ENCODE assay signal across 8 cellular contexts in the genomic region with DNA sequence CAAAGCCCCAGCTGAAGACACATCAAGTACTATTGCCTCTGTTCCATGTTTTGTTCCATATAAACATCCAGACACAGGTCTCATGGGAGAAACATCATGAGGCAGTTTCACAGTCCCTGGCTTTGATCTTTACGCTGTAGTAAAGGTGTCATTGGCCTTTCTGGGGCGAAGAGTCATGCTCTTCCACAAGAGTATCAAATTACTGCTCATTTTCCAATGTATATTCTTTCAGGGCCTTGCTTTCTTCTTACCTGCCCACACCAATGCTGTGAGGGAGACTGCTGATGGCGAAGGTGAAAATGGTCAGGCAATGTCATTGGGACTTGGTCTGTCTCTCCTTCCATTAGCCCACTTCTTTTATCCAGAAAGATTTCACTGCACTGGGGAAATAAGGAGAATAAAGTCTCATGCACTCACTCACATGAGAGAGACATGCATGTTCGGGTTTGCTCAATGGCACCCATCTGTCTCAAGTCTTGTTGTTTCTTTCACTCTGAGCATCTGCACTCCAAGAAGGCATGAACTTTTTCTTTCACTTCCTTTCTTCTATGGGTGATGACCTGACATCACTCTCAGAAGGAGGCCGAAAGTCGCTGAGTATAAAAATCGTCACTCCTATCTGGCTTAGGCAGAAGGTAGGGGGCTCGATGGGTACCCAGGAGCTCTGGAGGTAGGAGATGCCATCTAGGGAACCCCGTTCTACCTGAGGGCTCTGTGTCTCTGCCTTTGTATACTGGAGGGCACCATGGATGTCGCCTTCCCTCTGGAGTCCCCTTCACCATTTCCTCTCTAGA. TPM values are rescaled to one million over a fixed set of nuclear protein-coding genes. Genes with fewer than 3 reads are reported as not detected.
DNase-seq lines count a peak whose midpoint lies in the region; ATAC-seq and TF ChIP-seq lines count a peak whose summit lies in the region.

No MANE protein-coding gene starts in this region.

- peaks cover 2% of the 10 kb centered on the region for H3K9me3 Mint-ChIP-seq in CD4-positive, alpha-beta T cell
- H3K9me3 Mint-ChIP-seq in activated naive CD4-positive, alpha-beta T cell treated with anti-CD3 and anti-CD28 coated beads, Interleukin-2, amount 50 U/mL, for 72 hours = peaks cover 0 to 8% of the 10 kb centered on the region in 2 donors
- peaks cover 0 to 9% (median 0%) of the 10 kb centered on the region in 11 donors for H3K9me3 Mint-ChIP-seq in naive thymus-derived CD4-positive, alpha-beta T cell

- H3K36me3 Mint-ChIP-seq in CD4-positive, alpha-beta T cell (ENCODE audit: low read depth) = no peaks in the 10 kb centered on the region
- peaks cover 0 to 6% of the 10 kb centered on the region in 2 donors for H3K36me3 Mint-ChIP-seq in activated naive CD4-positive, alpha-beta T cell treated with anti-CD3 and anti-CD28 coated beads, Interleukin-2, amount 50 U/mL, for 72 hours
- H3K36me3 Mint-ChIP-seq in naive thymus-derived CD4-positive, alpha-beta T cell = peaks cover 0 to 7% (median 0%) of the 10 kb centered on the region in 5 donors

- H3K27ac Mint-ChIP-seq in CD4-positive, alpha-beta T cell = no peak overlapping the region
- H3K27ac Mint-ChIP-seq in activated naive CD4-positive, alpha-beta T cell treated with anti-CD3 and anti-CD28 coated beads, Interleukin-2, amount 50 U/mL, for 72 hours = no peak overlapping the region
- H3K27ac Mint-ChIP-seq in naive thymus-derived CD4-positive, alpha-beta T cell = peak overlapping the region in 1 of 9 donors; percentile 70

- peak; percentile 70 for TF ChIP-seq POLR2A in GM19193 (IDR thresholded peaks at IDR 0.05; ENCODE audit: extremely low read depth, insufficient read depth, insufficient read length)

- DNase-seq in CD4-positive, alpha-beta T cell = no peak
- DNase-seq in activated naive CD4-positive, alpha-beta T cell treated with anti-CD3 and anti-CD28 coated beads, Interleukin-2, amount 50 U/mL, for 72 hours (ENCODE audit: low spot score in 2 of 2) = peak in 1 of 2 donors; percentile 21
- DNase-seq in naive thymus-derived CD4-positive, alpha-beta T cell = peak in 1 of 9 donors; percentile 11
- DNase-seq in HT-29 (ENCODE audit: low spot score) = no peak
- no peak for DNase-seq in cerebellar nuclear complex (lab: John Stamatoyannopoulos, UW)

- H3K4me1 Mint-ChIP-seq in CD4-positive, alpha-beta T cell (ENCODE audit: low read depth) = no peaks in the 10 kb centered on the region
- H3K4me1 Mint-ChIP-seq in naive thymus-derived CD4-positive, alpha-beta T cell = peaks cover 0 to 22% (median 8%) of the 10 kb centered on the region in 7 donors

- no peaks in the 10 kb centered on the region for H3K4me1 ChIP-seq in naive thymus-derived CD4-positive, alpha-beta T cell (ENCODE audit: control insufficient read depth in 2 of 2, insufficient read depth in 2 of 2, low read length in 2 of 2)

- H3K36me3 ChIP-seq in naive thymus-derived CD4-positive, alpha-beta T cell (ENCODE audit: control insufficient read depth in 2 of 3, insufficient read depth in 3 of 3, low read length in 3 of 3) = no peaks in the 10 kb centered on the region

- no peak for TF ChIP-seq CTCF in CD4-positive, alpha-beta T cell (IDR thresholded peaks at IDR 0.05)

- H3K9me3 ChIP-seq in CD4-positive, alpha-beta T cell (ENCODE audit: control insufficient read depth, low read length) = no peaks in the 10 kb centered on the region
- no peaks in the 10 kb centered on the region for H3K9me3 ChIP-seq in naive thymus-derived CD4-positive, alpha-beta T cell (ENCODE audit: control insufficient read depth in 2 of 3, low read length in 3 of 3)

- peak overlapping the region; percentile 70 for H3K4me3 Mint-ChIP-seq in CD4-positive, alpha-beta T cell
- H3K4me3 Mint-ChIP-seq in naive thymus-derived CD4-positive, alpha-beta T cell = peak overlapping the region; percentile 51 to 73 (median 68)

- H3K27me3 ChIP-seq in CD4-positive, alpha-beta T cell (ENCODE audit: control insufficient read depth, insufficient read depth, low read length) = peaks cover 10% of the 10 kb centered on the region
- H3K27me3 ChIP-seq in naive thymus-derived CD4-positive, alpha-beta T cell (ENCODE audit: control insufficient read depth in 2 of 2, insufficient read depth in 2 of 2, low read length in 2 of 2) = no peaks in the 10 kb centered on the region

- no peak overlapping the region for H3K27ac ChIP-seq in CD4-positive, alpha-beta T cell (ENCODE audit: low read depth, low read length)
- no peak overlapping the region for H3K27ac ChIP-seq in naive thymus-derived CD4-positive, alpha-beta T cell (ENCODE audit: low read depth, low read length)

- H3K4me3 ChIP-seq in naive thymus-derived CD4-positive, alpha-beta T cell (ENCODE audit: low read length) = peak overlapping the region; percentile 41

- peaks cover 33% of the 10 kb centered on the region for H3K27me3 Mint-ChIP-seq in CD4-positive, alpha-beta T cell
- H3K27me3 Mint-ChIP-seq in naive thymus-derived CD4-positive, alpha-beta T cell = peaks cover 5 to 37% (median 18%) of the 10 kb centered on the region in 5 donors

- CTCF ChIA-PET in CD4-positive, alpha-beta T cell (lab: Charles Lee) = no interaction called here
- CTCF ChIA-PET in naive thymus-derived CD4-positive, alpha-beta T cell (lab: Charles Lee) = no interaction called here

- POLR2A ChIA-PET in CD4-positive, alpha-beta T cell (lab: Charles Lee) = no interaction called here
- POLR2A ChIA-PET in naive thymus-derived CD4-positive, alpha-beta T cell (lab: Charles Lee) = no interaction called here

- no peak for ATAC-seq in CD4-positive, alpha-beta T cell (ENCODE audit: poor library complexity)
- peak; percentile 62 for ATAC-seq in HG03342 (IDR thresholded peaks at IDR 0.05; ENCODE audit: unreplicated experiment)
- ATAC-seq in activated naive CD4-positive, alpha-beta T cell treated with anti-CD3 and anti-CD28 coated beads, Interleukin-2, amount 50 U/mL, for 72 hours = peak; percentile 30 to 59
- peak; percentile 42 for ATAC-seq in naive thymus-derived CD4-positive, alpha-beta T cell
- no peak for ATAC-seq in GM21526 (IDR thresholded peaks at IDR 0.05; ENCODE audit: low FRiP score, unreplicated experiment)

- intact Hi-C loops in CD4-positive, alpha-beta T cell (cut with DNase I, micrococcal nuclease) = loop anchor here in 1 of 2 experiments (5.0 to 10.0 kb wide), 2 partner anchors 94 to 122 kb away; no protein-coding TSS in a partner anchor
- intact Hi-C loops in naive thymus-derived CD4-positive, alpha-beta T cell (cut with micrococcal nuclease) = loop anchor here (5.0 to 10.0 kb wide), 2 partner anchors 61 to 92 kb away; no protein-coding TSS in a partner anchor

RNA-seq across cellular contexts. Expression of a gene that starts 1.3 kb away (rescaled TPM):
- total RNA-seq in CD4-positive, alpha-beta T cell = 1 to 10 TPM; 1.1 to 1.2 TPM
- 1 to 10 TPM in 1 of 2 donors, under 1 TPM in 1; 0.46 to 2.0 TPM for total RNA-seq in activated naive CD4-positive, alpha-beta T cell treated with anti-CD3 and anti-CD28 coated beads, Interleukin-2, amount 50 U/mL, for 72 hours
- 10 to 100 TPM in 1 of 5 experiments, 1 to 10 TPM in 2, under 1 TPM in 2; 0.86 to 29.0 (median 1.5) TPM for total RNA-seq in naive thymus-derived CD4-positive, alpha-beta T cell
- not detected for polyA plus RNA-seq in naive thymus-derived CD4-positive, alpha-beta T cell
- 15.5 and 16.0 TPM in 2 replicates for total RNA-seq in HT-29 (2014; rRNA removed; shearing (Covaris generic))

Comparison
In these comparisons a context has a peak if more than half of its experiments do, and no peak if none do; other contexts are left out.
1. ATAC-seq: peak in HG03342 (single experiment), activated naive CD4-positive, alpha-beta T cell treated with anti-CD3 and anti-CD28 coated beads, Interleukin-2, amount 50 U/mL, for 72 hours (2 of 2) and naive thymus-derived CD4-positive, alpha-beta T cell (single experiment); none in CD4-positive, alpha-beta T cell (single experiment) and GM21526 (single experiment).